In genomic region chr17:63561819-63562218, GRCh38 we compare ENCODE assay signal across 21 cellular contexts. TPM values are rescaled to one million over a fixed set of nuclear protein-coding genes. Genes with fewer than 3 reads are reported as not detected.
DNase-seq lines count a peak whose midpoint lies in the region; ATAC-seq, FAIRE-seq and TF ChIP-seq lines count a peak whose summit lies in the region.
"Had no signal": no experiment of that assay in that cellular context is flagged by ENCODE, and none has a peak within 500 bp of the region (broad histone marks: within the 10 kb centered on the region; RNA-seq: fewer than 3 reads in every experiment).

No MANE protein-coding gene starts in this region.

- H3K4me3 ChIP-seq in HEK293 (ENCODE audit: low read depth, low read length) (no peak overlapping the region), K562 (no peak overlapping the region)
- H3K4me3 ChIP-seq: A549, GM23248 had no signal

- ATAC-seq in CD4-positive, alpha-beta T cell (ENCODE audit: poor library complexity), result no peak
- ATAC-seq in K562 (no peak), HG03469 (IDR thresholded peaks at IDR 0.05; ENCODE audit: unreplicated experiment) (no peak), GM19395 (IDR thresholded peaks at IDR 0.05; ENCODE audit: unreplicated experiment) (no peak)
- ATAC-seq in naive thymus-derived CD8-positive, alpha-beta T cell, result no peak
- ATAC-seq: A549; CD8-positive, alpha-beta T cell; HCT116 had no signal

- POLR2A ChIA-PET in CD4-positive, alpha-beta T cell (lab: Charles Lee), result interaction anchor here (0.7 kb wide), 1 partner anchor 149 kb away, joined by 5 read pairs; no protein-coding TSS in a partner anchor
- POLR2A ChIA-PET in HEK293 (lab: Yijun Ruan, JAX), result no interaction called here
- POLR2A ChIA-PET in K562 (lab: Yijun Ruan, JAX), result interaction anchor here (1.0 kb wide), 2 partner anchors 9 to 10 kb away, joined by 4 to 6 read pairs; no protein-coding TSS in a partner anchor
- POLR2A ChIA-PET in naive thymus-derived CD8-positive, alpha-beta T cell (lab: Charles Lee), result no interaction called here

- CTCF ChIA-PET in CD4-positive, alpha-beta T cell (lab: Charles Lee), result interaction anchor here (1.0 kb wide), 1 partner anchor 40 kb away, joined by 5 read pairs; no protein-coding TSS in a partner anchor
- CTCF ChIA-PET in HEK293 (lab: Yijun Ruan, JAX), result interaction anchor here (1.5 to 1.6 kb wide), 2 partner anchors 11 to 51 kb away, joined by 4 read pairs; no protein-coding TSS in a partner anchor
- CTCF ChIA-PET in K562 (lab: Yijun Ruan, JAX; ENCODE audit: low intra/inter-chr PET ratio), result no interaction called here

- no peaks in the 10 kb centered on the region for H3K9me3 Mint-ChIP-seq in CD4-positive, alpha-beta T cell
- H3K9me3 Mint-ChIP-seq in naive thymus-derived CD8-positive, alpha-beta T cell, result no peaks in the 10 kb centered on the region
- H3K9me3 Mint-ChIP-seq: CD8-positive, alpha-beta T cell had no signal

- no peak overlapping the region for H3K9ac ChIP-seq in K562 (ENCODE audit: insufficient read depth in 1 of 2, low read depth in 2 of 2, low read length in 2 of 2)
- H3K9ac ChIP-seq: GM23248 had no signal

- FAIRE-seq in K562 (lab: Jason Lieb, UNC), result no peak
- FAIRE-seq: A549, D721Med, G401.6, H54 had no signal

- intact Hi-C loops in CD4-positive, alpha-beta T cell (cut with DNase I, micrococcal nuclease), result no loop called here
- intact Hi-C loops in K562 (cut with micrococcal nuclease), result no loop called here

- no peaks in the 10 kb centered on the region for H3K27me3 ChIP-seq in CD4-positive, alpha-beta T cell (ENCODE audit: control insufficient read depth, insufficient read depth, low read length)
- H3K27me3 ChIP-seq in K562 (ENCODE audit: control insufficient read depth in 2 of 2, insufficient read depth in 2 of 2, low read length in 2 of 2), result no peaks in the 10 kb centered on the region
- H3K27me3 ChIP-seq: BE2C had no signal

- no peak overlapping the region for H3K4me3 Mint-ChIP-seq in CD4-positive, alpha-beta T cell
- H3K4me3 Mint-ChIP-seq in naive thymus-derived CD8-positive, alpha-beta T cell, result no peak overlapping the region
- H3K4me3 Mint-ChIP-seq: CD8-positive, alpha-beta T cell had no signal

- peaks cover 85% of the 10 kb centered on the region for H3K79me2 ChIP-seq in K562 (ENCODE audit: control insufficient read depth, insufficient read depth, low read length)

- in situ Hi-C loops in K562 (cut with MboI), result no loop called here

- BruUV-seq in K562 (replicated peaks; lab: Mats Ljungman, UMichigan), result no TSS peak

- peak overlapping the region; percentile 24 for H3K27ac Mint-ChIP-seq in CD4-positive, alpha-beta T cell
- H3K27ac Mint-ChIP-seq in naive thymus-derived CD8-positive, alpha-beta T cell, result peak overlapping the region in 7 of 10 donors; percentile 24 to 55 (median 45)

- TF ChIP-seq RAD21 in K562 (CRISPR knock-in tag; conservative IDR thresholded peaks at IDR 0.05 in 1 of 2, IDR thresholded peaks at IDR 0.05 in 1 of 2), result no peak

- H3K9me1 ChIP-seq in K562 (ENCODE audit: control insufficient read depth, insufficient read depth, low read length), result no peaks in the 10 kb centered on the region

- peaks cover 5% of the 10 kb centered on the region for H3K36me3 Mint-ChIP-seq in CD4-positive, alpha-beta T cell (ENCODE audit: low read depth)
- peaks cover 0 to 24% (median 7%) of the 10 kb centered on the region in 3 donors for H3K36me3 Mint-ChIP-seq in naive thymus-derived CD8-positive, alpha-beta T cell

- H3K27ac ChIP-seq in CD4-positive, alpha-beta T cell (ENCODE audit: low read depth, low read length), result no peak overlapping the region
- no peak overlapping the region for H3K27ac ChIP-seq in HEK293 (ENCODE audit: extremely low read depth, low read depth, low read length)
- no peak overlapping the region for H3K27ac ChIP-seq in K562 (ENCODE audit: extremely low read depth, low read depth, low read length)
- H3K27ac ChIP-seq: A549, C4-2B, GM23248 had no signal

- no peaks in the 10 kb centered on the region for H3K27me3 Mint-ChIP-seq in CD4-positive, alpha-beta T cell
- H3K27me3 Mint-ChIP-seq in naive thymus-derived CD8-positive, alpha-beta T cell, result no peaks in the 10 kb centered on the region

- peaks cover 6% of the 10 kb centered on the region; the same call in 1 of the 2 replicates for H4K20me1 ChIP-seq in K562 (replicated peaks; ENCODE audit: control insufficient read depth, insufficient read depth, low read length)

- H3K9me3 ChIP-seq in CD4-positive, alpha-beta T cell (ENCODE audit: control insufficient read depth, low read length), result no peaks in the 10 kb centered on the region
- H3K9me3 ChIP-seq in HEK293 (ENCODE audit: control insufficient read depth, insufficient read depth, low read depth, low read length) (no peaks in the 10 kb centered on the region), K562 (replicated peaks; ENCODE audit: control insufficient read depth, insufficient read depth, low read depth, low read length) (no peaks in the 10 kb centered on the region)
- H3K9me3 ChIP-seq: A549, BE2C had no signal

- no peak overlapping the region for H2AFZ ChIP-seq in K562 (ENCODE audit: low read depth, low read length)
- H2AFZ ChIP-seq: GM23248 had no signal

- no peak for TF ChIP-seq CTCF in CD4-positive, alpha-beta T cell (IDR thresholded peaks at IDR 0.05)
- no peak for TF ChIP-seq CTCF in HEK293 (tag by site-specific recombination; IDR thresholded peaks at IDR 0.05)
- TF ChIP-seq CTCF in K562 (IDR thresholded peaks at IDR 0.05 in 2 of 3, conservative IDR thresholded peaks at IDR 0.05 in 1 of 3; ENCODE audit: insufficient read depth in 2 of 3, low read depth in 1 of 3, low read length in 3 of 3), result no peak

- no peak for DNase-seq in CD4-positive, alpha-beta T cell
- no peak for DNase-seq in K562 (ENCODE audit: extremely low read depth in 1 of 4, low spot score in 3 of 4)
- no peak for DNase-seq in naive thymus-derived CD8-positive, alpha-beta T cell
- no peak for DNase-seq in activated CD8-positive, alpha-beta memory T cell treated with anti-CD3 and anti-CD28 coated beads, Interleukin-2, amount 50 U/mL, for 48 hours
- DNase-seq: BE2C; CD8-positive, alpha-beta T cell; COR-L47; DMS153; DMS79 treated with DMSO at 0.1 percent for 48 hours; EL; GM23248; IMR-90 had no signal

- no peak for TF ChIP-seq POLR2A in K562 (conservative IDR thresholded peaks at IDR 0.05)

- no peak for TF ChIP-seq EP300 in K562 (IDR thresholded peaks at IDR 0.05; ENCODE audit: low read length)

- no peak overlapping the region for H3K4me2 ChIP-seq in K562 (ENCODE audit: insufficient read depth, low read length)
- H3K4me2 ChIP-seq: A549 had no signal

- peaks cover 76% of the 10 kb centered on the region for H3K4me1 Mint-ChIP-seq in CD4-positive, alpha-beta T cell (ENCODE audit: low read depth)
- H3K4me1 Mint-ChIP-seq in naive thymus-derived CD8-positive, alpha-beta T cell, result peaks cover 31 to 71% (median 67%) of the 10 kb centered on the region in 4 donors

- H3K36me3 ChIP-seq in HEK293 (ENCODE audit: control insufficient read depth in 2 of 2, insufficient read depth in 1 of 2, low read length in 2 of 2), result no peaks in the 10 kb centered on the region; a peak in 1 of 3 replicates
- peaks cover 6% of the 10 kb centered on the region; the same call in 1 of the 3 replicates for H3K36me3 ChIP-seq in K562 (ENCODE audit: control insufficient read depth, insufficient read depth, low read length)

- no peaks in the 10 kb centered on the region; the same call in 1 of the 2 replicates for H3K4me1 ChIP-seq in HEK293 (ENCODE audit: control insufficient read depth, insufficient read depth, low read length)
- H3K4me1 ChIP-seq in K562 (replicated peaks in 1 of 2; ENCODE audit: control insufficient read depth in 2 of 2, insufficient read depth in 2 of 2, low read length in 2 of 2), result no peaks in the 10 kb centered on the region
- H3K4me1 ChIP-seq: A549 had no signal

RNA-seq across cellular contexts. Expression of gene DCAF7, which starts 11.5 kb away (rescaled TPM):
- total RNA-seq in CD4-positive, alpha-beta T cell, result 10 to 100 TPM; 11.3 to 11.9 TPM
- 38.0 and 39.5 TPM in 2 replicates for total RNA-seq in K562 (2011; cell fraction: chromatin; rRNA removed; ENCODE audit: low replicate concordance)
- 28.7 and 30.0 TPM in 2 replicates for total RNA-seq in K562 (2011; cell fraction: nucleolus; rRNA removed)
- total RNA-seq in K562 (2011; cell fraction: nucleoplasm; rRNA removed), result 37.9 and 48.6 TPM in 2 replicates
- total RNA-seq in K562 (2014; rRNA removed) (30.8 and 40.8 TPM in 2 replicates), K562 (2014; rRNA removed; fragmentation: Illumina TruSeq; extraction: Trizol) (40.8 and 41.8 TPM in 2 replicates), K562 (2015; rRNA removed; fragmentation: Illumina TruSeq; extraction: Trizol) (40.2 and 41.8 TPM in 2 replicates), K562 (2021) (117 and 123 TPM in 2 replicates)
- polyA plus RNA-seq in K562 (2011; rRNA removed) (55.5 and 99.8 TPM in 2 replicates), K562 (2014; fragmentation: Illumina TruSeq; extraction: Trizol) (76.8 and 82.1 TPM in 2 replicates), K562 (2014; fragmentation: Nextera tagmentation; extraction: Ambion mirVana) (10 to 100 TPM; 35.9 to 38.0 TPM), K562 (2014; rRNA removed) (39.1 and 47.7 TPM in 2 replicates)
- 70.8 and 74.0 TPM in 2 replicates for polyA plus RNA-seq in K562 (2011; cell fraction: cytosol; rRNA removed)
- 36.3 and 49.3 TPM in 2 replicates for polyA plus RNA-seq in K562 (2011; cell fraction: nucleus; rRNA removed)
- 80.2 and 92.9 TPM in 2 replicates for polyA plus RNA-seq in K562 (2012)
- polyA minus RNA-seq in K562 (2011; rRNA and poly(A)+ RNA removed), result 86.0 and 117 TPM in 2 replicates
- 67.3 and 99.9 TPM in 2 replicates for polyA minus RNA-seq in K562 (2011; cell fraction: cytosol; rRNA and poly(A)+ RNA removed)
- polyA minus RNA-seq in K562 (2011; cell fraction: nucleus; rRNA and poly(A)+ RNA removed), result 11.7 and 18.8 TPM in 2 replicates
- total RNA-seq in naive thymus-derived CD8-positive, alpha-beta T cell, result 10 to 100 TPM; 70.4 to 76.0 TPM
- 10 to 100 TPM; 57.8 to 77.5 (median 75.6) TPM for polyA plus RNA-seq in naive thymus-derived CD8-positive, alpha-beta T cell

RNA-seq across cellular contexts. Expression of gene KCNH6, which starts 38.7 kb away (rescaled TPM):
- not detected for total RNA-seq in CD4-positive, alpha-beta T cell
- total RNA-seq in K562 (2011; cell fraction: chromatin; rRNA removed; ENCODE audit: low replicate concordance), result not detected in 2 replicates
- not detected in 2 replicates for total RNA-seq in K562 (2011; cell fraction: nucleolus; rRNA removed)
- not detected in 2 replicates for total RNA-seq in K562 (2011; cell fraction: nucleoplasm; rRNA removed)
- total RNA-seq in K562 (2014; rRNA removed), result not detected in 2 replicates
- total RNA-seq in K562 (2014; rRNA removed; fragmentation: Illumina TruSeq; extraction: Trizol), result not detected in 2 replicates
- total RNA-seq in K562 (2015; rRNA removed; fragmentation: Illumina TruSeq; extraction: Trizol), result not detected in 2 replicates
- not detected in 2 replicates for total RNA-seq in K562 (2021)
- not detected in 2 replicates for polyA plus RNA-seq in K562 (2011; rRNA removed)
- polyA plus RNA-seq in K562 (2011; cell fraction: cytosol; rRNA removed), result not detected in 2 replicates
- not detected in 2 replicates for polyA plus RNA-seq in K562 (2011; cell fraction: nucleus; rRNA removed)
- polyA plus RNA-seq in K562 (2012), result not detected in 2 replicates
- not detected in 2 replicates for polyA plus RNA-seq in K562 (2014; fragmentation: Illumina TruSeq; extraction: Trizol)
- polyA plus RNA-seq in K562 (2014; fragmentation: Nextera tagmentation; extraction: Ambion mirVana), result not detected
- not detected in 2 replicates for polyA plus RNA-seq in K562 (2014; rRNA removed)
- not detected in 2 replicates for polyA minus RNA-seq in K562 (2011; rRNA and poly(A)+ RNA removed)
- polyA minus RNA-seq in K562 (2011; cell fraction: cytosol; rRNA and poly(A)+ RNA removed), result not detected in 2 replicates
- not detected in 2 replicates for polyA minus RNA-seq in K562 (2011; cell fraction: nucleus; rRNA and poly(A)+ RNA removed)
- not detected for total RNA-seq in naive thymus-derived CD8-positive, alpha-beta T cell
- polyA plus RNA-seq in naive thymus-derived CD8-positive, alpha-beta T cell, result not detected
- total RNA-seq: CD8-positive, alpha-beta T cell; GM23248 had no signal
- polyA plus RNA-seq: A549, GM23248 had no signal

RNA-seq across cellular contexts. Expression of gene TACO1, which starts 38.9 kb away (rescaled TPM):
- 10 to 100 TPM; 11.3 to 13.2 TPM for total RNA-seq in CD4-positive, alpha-beta T cell
- 12.0 and 16.8 TPM in 2 replicates for total RNA-seq in K562 (2011; cell fraction: chromatin; rRNA removed; ENCODE audit: low replicate concordance)
- 12.2 TPM in 2 replicates for total RNA-seq in K562 (2011; cell fraction: nucleolus; rRNA removed)
- total RNA-seq in K562 (2011; cell fraction: nucleoplasm; rRNA removed), result 11.5 and 13.8 TPM in 2 replicates
- total RNA-seq in K562 (2014; rRNA removed), result 18.7 and 23.9 TPM in 2 replicates
- 24.7 and 25.2 TPM in 2 replicates for total RNA-seq in K562 (2014; rRNA removed; fragmentation: Illumina TruSeq; extraction: Trizol)
- 29.6 and 30.9 TPM in 2 replicates for total RNA-seq in K562 (2015; rRNA removed; fragmentation: Illumina TruSeq; extraction: Trizol)
- 40.8 and 42.1 TPM in 2 replicates for total RNA-seq in K562 (2021)
- polyA plus RNA-seq in K562 (2011; rRNA removed), result 26.9 and 33.2 TPM in 2 replicates
- 24.0 and 38.5 TPM in 2 replicates for polyA plus RNA-seq in K562 (2011; cell fraction: cytosol; rRNA removed)
- 15.0 and 17.0 TPM in 2 replicates for polyA plus RNA-seq in K562 (2011; cell fraction: nucleus; rRNA removed)
- polyA plus RNA-seq in K562 (2012), result 25.8 and 34.2 TPM in 2 replicates
- polyA plus RNA-seq in K562 (2014; fragmentation: Illumina TruSeq; extraction: Trizol), result 31.9 and 40.3 TPM in 2 replicates
- 10 to 100 TPM; 10.3 to 10.4 TPM for polyA plus RNA-seq in K562 (2014; fragmentation: Nextera tagmentation; extraction: Ambion mirVana)
- polyA plus RNA-seq in K562 (2014; rRNA removed), result 41.6 and 42.3 TPM in 2 replicates
- 22.3 and 29.2 TPM in 2 replicates for polyA minus RNA-seq in K562 (2011; rRNA and poly(A)+ RNA removed)
- polyA minus RNA-seq in K562 (2011; cell fraction: cytosol; rRNA and poly(A)+ RNA removed), result 9.6 and 15.9 TPM in 2 replicates
- polyA minus RNA-seq in K562 (2011; cell fraction: nucleus; rRNA and poly(A)+ RNA removed), result 5.1 and 5.7 TPM in 2 replicates
- 10 to 100 TPM; 15.5 to 16.6 TPM for total RNA-seq in naive thymus-derived CD8-positive, alpha-beta T cell
- 10 to 100 TPM; 11.3 to 18.3 (median 17.5) TPM for polyA plus RNA-seq in naive thymus-derived CD8-positive, alpha-beta T cell

Comparison
In these comparisons a context has a peak if more than half of its experiments do, and no peak if none do; other contexts are left out.
1. POLR2A ChIA-PET loops: an anchor here in CD4-positive, alpha-beta T cell (0.7 kb wide) and K562 (1.0 kb wide); none called in HEK293 and naive thymus-derived CD8-positive, alpha-beta T cell.